ENCODE assay signal across 40 cellular contexts in the genomic region with DNA sequence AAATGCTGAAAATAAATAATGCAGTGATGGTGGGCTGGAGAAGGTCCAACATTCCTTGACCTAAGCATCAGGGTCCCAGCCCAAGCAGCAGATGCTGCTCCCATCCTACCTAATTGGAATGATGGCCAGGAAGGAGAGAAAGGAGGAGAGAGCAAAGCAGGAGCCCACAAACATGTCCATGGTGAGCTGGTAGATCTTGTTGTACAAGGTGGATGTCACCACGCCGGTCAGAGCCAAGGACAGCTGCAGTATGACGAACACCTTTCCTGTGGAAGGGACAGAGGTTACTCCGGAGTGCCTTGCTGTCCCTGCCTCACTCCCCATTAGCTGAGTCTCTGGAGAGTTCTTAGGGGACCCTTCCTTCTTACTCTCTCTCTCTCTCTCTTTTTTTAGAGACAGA. TPM values are rescaled to one million over a fixed set of nuclear protein-coding genes. Genes with fewer than 3 reads are reported as not detected.
"Had no signal": no experiment of that assay in that cellular context is flagged by ENCODE, and none has a peak within 500 bp of the region (broad histone marks: within the 10 kb centered on the region; RNA-seq: fewer than 3 reads in every experiment).

No MANE protein-coding gene starts in this region.

- H3K4me3 Mint-ChIP-seq: activated B cell treated with CpG ODN at 0.5 μM for 24 hours; activated CD4-positive, alpha-beta memory T cell treated with anti-CD3 and anti-CD28 coated beads for 36 hours; activated CD4-positive, alpha-beta T cell treated with anti-CD3 and anti-CD28 coated beads, Interleukin-2, amount 10 ng/mL, durations not matched to agents 24 days and 14 days; activated CD8-positive, alpha-beta T cell treated with anti-CD3 and anti-CD28 coated beads for 36 hours; activated naive CD4-positive, alpha-beta T cell treated with anti-CD3 and anti-CD28 coated beads for 36 hours; activated naive CD8-positive, alpha-beta T cell treated with anti-CD3 and anti-CD28 coated beads for 36 hours; activated T-cell treated with anti-CD3 and anti-CD28 coated beads, Interleukin-2, amount 50 U/mL, for 4 hours; activated T-cell treated with anti-CD3 and anti-CD28 coated beads, Interleukin-2, amount 50 U/mL, for 72 hours; activated T-helper 1 cell treated with anti-CD3 and anti-CD28 coated beads, Interleukin-12 subunit alpha, Interleukin-12 subunit beta, Interleukin-2, Interleukin-4 antibody, amounts not matched to agents 30 ng/mL and 10 ng/mL and 1 ng/mL, durations not matched to agents 14 hours and 24 hours and 36 hours; activated T-helper 17 cell treated with anti-CD3 and anti-CD28 coated beads, Interleukin-2, amount 50 U/mL, for 72 hours; central memory CD8-positive, alpha-beta T cell; T-cell; T-helper 2 cell treated with Interferon-gamma antibody and Interleukin-4, amounts not matched to agents 5 μg/mL and 100 μg/mL, for 36 hours had no signal

- H3K36me3 Mint-ChIP-seq: activated CD4-positive, alpha-beta memory T cell treated with anti-CD3 and anti-CD28 coated beads for 36 hours had no signal

- H3K9me3 Mint-ChIP-seq: activated B cell treated with CpG ODN at 0.5 μM for 24 hours; activated CD4-positive, alpha-beta memory T cell treated with anti-CD3 and anti-CD28 coated beads for 36 hours; activated CD4-positive, alpha-beta T cell treated with anti-CD3 and anti-CD28 coated beads, Interleukin-2, amount 10 ng/mL, durations not matched to agents 24 days and 14 days; activated CD8-positive, alpha-beta T cell treated with anti-CD3 and anti-CD28 coated beads for 36 hours; activated naive CD4-positive, alpha-beta T cell treated with anti-CD3 and anti-CD28 coated beads for 36 hours; activated naive CD4-positive, alpha-beta T cell treated with anti-CD3 and anti-CD28 coated beads, Interleukin-2, amount 50 U/mL, for 72 hours; activated naive CD8-positive, alpha-beta T cell treated with anti-CD3 and anti-CD28 coated beads for 36 hours; activated T-cell treated with anti-CD3 and anti-CD28 coated beads, Interleukin-2, amount 50 U/mL, for 4 hours; activated T-cell treated with anti-CD3 and anti-CD28 coated beads, Interleukin-2, amount 50 U/mL, for 72 hours; activated T-helper 1 cell treated with anti-CD3 and anti-CD28 coated beads, Interleukin-12 subunit alpha, Interleukin-12 subunit beta, Interleukin-2, Interleukin-4 antibody, amounts not matched to agents 30 ng/mL and 10 ng/mL and 1 ng/mL, durations not matched to agents 14 hours and 24 hours and 36 hours; activated T-helper 17 cell treated with anti-CD3 and anti-CD28 coated beads, Interleukin-2, amount 50 U/mL, for 72 hours; central memory CD8-positive, alpha-beta T cell; T-cell; T-helper 2 cell treated with Interferon-gamma antibody and Interleukin-4, amounts not matched to agents 5 μg/mL and 100 μg/mL, for 36 hours had no signal

- H3K4me1 Mint-ChIP-seq: activated B cell treated with CpG ODN at 0.5 μM for 24 hours; activated CD4-positive, alpha-beta T cell treated with anti-CD3 and anti-CD28 coated beads, Interleukin-2, amount 10 ng/mL, durations not matched to agents 24 days and 14 days; activated naive CD8-positive, alpha-beta T cell treated with anti-CD3 and anti-CD28 coated beads for 36 hours; activated T-helper 17 cell treated with anti-CD3 and anti-CD28 coated beads, Interleukin-2, amount 50 U/mL, for 72 hours; central memory CD8-positive, alpha-beta T cell; T-cell had no signal

- ATAC-seq: activated CD8-positive, alpha-beta T cell treated with anti-CD3 and anti-CD28 coated beads for 36 hours; activated naive CD4-positive, alpha-beta T cell treated with anti-CD3 and anti-CD28 coated beads, Interleukin-2, amount 50 U/mL, for 72 hours; activated T-cell treated with anti-CD3 and anti-CD28 coated beads, Interleukin-2, amount 50 U/mL, for 4 hours; activated T-cell treated with anti-CD3 and anti-CD28 coated beads, Interleukin-2, amount 50 U/mL, for 72 hours; activated T-helper 17 cell treated with anti-CD3 and anti-CD28 coated beads, Interleukin-2, amount 50 U/mL, for 72 hours; body of pancreas; T-cell had no signal

- H3K27ac Mint-ChIP-seq: activated B cell treated with CpG ODN at 0.5 μM for 24 hours; activated CD4-positive, alpha-beta memory T cell treated with anti-CD3 and anti-CD28 coated beads for 36 hours; activated CD4-positive, alpha-beta T cell treated with anti-CD3 and anti-CD28 coated beads, Interleukin-2, amount 10 ng/mL, durations not matched to agents 24 days and 14 days; activated CD8-positive, alpha-beta T cell treated with anti-CD3 and anti-CD28 coated beads for 36 hours; activated naive CD4-positive, alpha-beta T cell treated with anti-CD3 and anti-CD28 coated beads for 36 hours; activated naive CD4-positive, alpha-beta T cell treated with anti-CD3 and anti-CD28 coated beads, Interleukin-2, amount 50 U/mL, for 72 hours; activated naive CD8-positive, alpha-beta T cell treated with anti-CD3 and anti-CD28 coated beads for 36 hours; activated T-cell treated with anti-CD3 and anti-CD28 coated beads, Interleukin-2, amount 50 U/mL, for 72 hours; activated T-helper 1 cell treated with anti-CD3 and anti-CD28 coated beads, Interleukin-12 subunit alpha, Interleukin-12 subunit beta, Interleukin-2, Interleukin-4 antibody, amounts not matched to agents 30 ng/mL and 10 ng/mL and 1 ng/mL, durations not matched to agents 14 hours and 24 hours and 36 hours; activated T-helper 17 cell treated with anti-CD3 and anti-CD28 coated beads, Interleukin-2, amount 50 U/mL, for 72 hours; T-helper 2 cell treated with Interferon-gamma antibody and Interleukin-4, amounts not matched to agents 5 μg/mL and 100 μg/mL, for 36 hours had no signal

- DNase-seq: activated B cell treated with CpG ODN at 0.5 μM for 24 hours; activated CD4-positive, alpha-beta memory T cell treated with anti-CD3 and anti-CD28 coated beads for 36 hours; activated CD4-positive, alpha-beta T cell treated with anti-CD3 and anti-CD28 coated beads for 4 hours; activated CD4-positive, alpha-beta T cell treated with anti-CD3 and anti-CD28 coated beads, Interleukin-2, amount 10 ng/mL, durations not matched to agents 24 days and 14 days; activated CD4-positive, alpha-beta T cell treated with anti-CD3 and anti-CD28 coated beads, Interleukin-2, amount 50 U/mL, for 1 hour; activated CD4-positive, alpha-beta T cell treated with anti-CD3 and anti-CD28 coated beads, Interleukin-2, amount 50 U/mL, for 4 hours; activated CD4-positive, CD25-positive, alpha-beta regulatory T cell treated with anti-CD3 and anti-CD28 coated beads, Interleukin-2, amount 50 U/mL, for 72 hours; activated CD8-positive, alpha-beta memory T cell treated with anti-CD3 and anti-CD28 coated beads, Interleukin-2, amount 50 U/mL, for 4 hours; activated CD8-positive, alpha-beta T cell treated with anti-CD3 and anti-CD28 coated beads for 36 hours; activated effector memory CD4-positive, alpha-beta T cell treated with anti-CD3 and anti-CD28 coated beads, Interleukin-2, amount 50 U/mL, for 16 hours; activated gamma-delta T cell treated with Interleukin-2 at 50 U/mL for 16 hours; activated naive CD4-positive, alpha-beta T cell; activated naive CD4-positive, alpha-beta T cell treated with anti-CD3 and anti-CD28 coated beads for 36 hours; activated naive CD4-positive, alpha-beta T cell treated with anti-CD3 and anti-CD28 coated beads, Interleukin-2, amount 50 U/mL, for 16 hours; activated naive CD8-positive, alpha-beta T cell treated with anti-CD3 and anti-CD28 coated beads for 36 hours; activated T-cell treated with anti-CD3 and anti-CD28 coated beads for 4 hours; activated T-cell treated with anti-CD3 and anti-CD28 coated beads, Interleukin-2, amount 50 U/mL, for 1 hour; activated T-cell treated with anti-CD3 and anti-CD28 coated beads, Interleukin-2, amount 50 U/mL, for 4 hours; activated T-cell treated with anti-CD3 and anti-CD28 coated beads, Interleukin-2, amount 50 U/mL, for 72 hours; adrenal gland; amniotic stem cell; aorta; body of pancreas; brain microvascular endothelial cell; caudate nucleus; cerebellar nuclear complex; T-cell; T-helper 2 cell; T-helper 9 cell had no signal

- H3K4me3 ChIP-seq: adrenal gland, body of pancreas, breast epithelium, cardiac muscle cell had no signal

- H3K27ac ChIP-seq: adrenal gland, body of pancreas, brain microvascular endothelial cell, breast epithelium, cardiac muscle cell, VCaP had no signal

RNA-seq across cellular contexts. Expression of gene SLC46A2, which starts 4.3 kb away (rescaled TPM):
- total RNA-seq: activated B cell treated with CpG ODN at 0.5 μM for 24 hours; activated CD4-positive, alpha-beta memory T cell treated with anti-CD3 and anti-CD28 coated beads for 36 hours; activated CD4-positive, alpha-beta T cell treated with anti-CD3 and anti-CD28 coated beads, Interleukin-2, amount 10 ng/mL, durations not matched to agents 24 days and 14 days; activated CD8-positive, alpha-beta T cell treated with anti-CD3 and anti-CD28 coated beads for 36 hours; activated naive CD4-positive, alpha-beta T cell treated with anti-CD3 and anti-CD28 coated beads for 36 hours; activated naive CD4-positive, alpha-beta T cell treated with anti-CD3 and anti-CD28 coated beads, Interleukin-2, amount 50 U/mL, for 72 hours; activated naive CD8-positive, alpha-beta T cell treated with anti-CD3 and anti-CD28 coated beads for 36 hours; activated T-cell treated with anti-CD3 and anti-CD28 coated beads, Interleukin-2, amount 50 U/mL, for 4 hours; activated T-cell treated with anti-CD3 and anti-CD28 coated beads, Interleukin-2, amount 50 U/mL, for 72 hours; activated T-helper 1 cell treated with anti-CD3 and anti-CD28 coated beads, Interleukin-12 subunit alpha, Interleukin-12 subunit beta, Interleukin-2, Interleukin-4 antibody, amounts not matched to agents 30 ng/mL and 10 ng/mL and 1 ng/mL, durations not matched to agents 14 hours and 24 hours and 36 hours; activated T-helper 17 cell treated with anti-CD3 and anti-CD28 coated beads, Interleukin-2, amount 50 U/mL, for 72 hours; astrocyte; cardiac muscle cell; chondrocyte; T-cell; T-helper 1 cell treated with Interleukin-12 subunit alpha and Interleukin-12 subunit beta and Interleukin-4 antibody, amounts not matched to agents 30 ng/mL and 1 ng/mL, for 36 hours had no signal
